Comparison of ENCODE assay signal across 31 cellular contexts in genomic region chr7:892648-893593, GRCh38. TPM values are rescaled to one million over a fixed set of nuclear protein-coding genes. Genes with fewer than 3 reads are reported as not detected.
DNase-seq lines count a peak whose midpoint lies in the region; ATAC-seq and FAIRE-seq lines count a peak whose summit lies in the region.
"Had no signal": no experiment of that assay in that cellular context is flagged by ENCODE, and none has a peak within 500 bp of the region (broad histone marks: within the 10 kb centered on the region; RNA-seq: fewer than 3 reads in every experiment).

No MANE protein-coding gene starts in this region.

- no peak overlapping the region for H3K4me3 ChIP-seq in right cardiac atrium (ENCODE audit: low read length)
- H3K4me3 ChIP-seq: coronary artery, GM23338, SJSA1, upper lobe of right lung had no signal

- peak overlapping the region; percentile 42 for H3K27ac Mint-ChIP-seq in central memory CD8-positive, alpha-beta T cell (ENCODE audit: low read depth)
- H3K27ac Mint-ChIP-seq in natural killer cell treated with Interleukin-12 subunit alpha and Interleukin-12 subunit beta and Interleukin-15 and Interleukin-18, amount 100 ng/mL, for 72 hours = no peak overlapping the region
- H3K27ac Mint-ChIP-seq in activated CD4-positive, alpha-beta T cell treated with anti-CD3 and anti-CD28 coated beads, Interleukin-2, amount 10 ng/mL, durations not matched to agents 24 days and 14 days = no peak overlapping the region
- H3K27ac Mint-ChIP-seq: activated naive CD8-positive, alpha-beta T cell; CD4-positive, CD25-positive, alpha-beta regulatory T cell; GM23338 had no signal

- H3K36me3 Mint-ChIP-seq in central memory CD8-positive, alpha-beta T cell (ENCODE audit: insufficient read depth) = peaks cover 49% of the 10 kb centered on the region
- H3K36me3 Mint-ChIP-seq in natural killer cell treated with Interleukin-12 subunit alpha and Interleukin-12 subunit beta and Interleukin-15 and Interleukin-18, amount 100 ng/mL, for 72 hours = peaks cover 19% of the 10 kb centered on the region
- peaks cover 47% of the 10 kb centered on the region for H3K36me3 Mint-ChIP-seq in activated CD4-positive, alpha-beta T cell treated with anti-CD3 and anti-CD28 coated beads, Interleukin-2, amount 10 ng/mL, durations not matched to agents 24 days and 14 days (ENCODE audit: low read depth)

- 98% methylated on average over 48 of the region's 48 CpGs for WGBS in right cardiac atrium

- intact Hi-C loops in right cardiac atrium (cut with DNase I) = no loop called here
- intact Hi-C loops in Right ventricle myocardium inferior (cut with DNase I) = no loop called here
- intact Hi-C loops in activated CD4-positive, alpha-beta T cell treated with anti-CD3 and anti-CD28 coated beads, Interleukin-2, amount 10 ng/mL, durations not matched to agents 24 days and 14 days (cut with micrococcal nuclease) = no loop called here

- H3K4me1 ChIP-seq in right cardiac atrium (ENCODE audit: control insufficient read depth, insufficient read depth, low read length) = no peaks in the 10 kb centered on the region
- H3K4me1 ChIP-seq: SJSA1 had no signal

- DNase-seq in right cardiac atrium (peak in 2 of 3 donors; percentile 38 to 42), Right ventricle myocardium inferior (ENCODE audit: missing footprints) (no peak), urothelium cell line (ENCODE audit: low spot score) (no peak)
- DNase-seq in central memory CD8-positive, alpha-beta T cell (ENCODE audit: low spot score in 2 of 2) = no peak
- peak; percentile 55 for DNase-seq in natural killer cell treated with Interleukin-12 subunit alpha and Interleukin-12 subunit beta and Interleukin-15 and Interleukin-18, amount 100 ng/mL, for 72 hours (ENCODE audit: low spot score)
- DNase-seq in activated CD4-positive, alpha-beta T cell treated with anti-CD3 and anti-CD28 coated beads, Interleukin-2, amount 10 ng/mL, durations not matched to agents 24 days and 14 days = no peak
- DNase-seq: activated CD4-positive, alpha-beta T cell treated with anti-CD3 and anti-CD28 coated beads for 48 hours; activated CD8-positive, alpha-beta memory T cell treated with anti-CD3 and anti-CD28 coated beads for 24 hours; CD4-positive, CD25-positive, alpha-beta regulatory T cell; DND-41; effector CD8-positive, alpha-beta T cell; GF-D8; KBM-7; mesenchymal stem cell; NCI-H1092 treated with DMSO at 0.1 percent for 48 hours; NCI-H1694 treated with DMSO at 0.1 percent for 48 hours; NCI-H446 treated with DMSO at 0.1 percent for 48 hours; NCI-H82; stimulated activated CD4-positive, alpha-beta T cell treated with anti-CD3 and anti-CD28 coated beads, Interleukin-15, amount 100 ng/mL, for 24 hours; stimulated activated CD4-positive, alpha-beta T cell treated with anti-CD3 and anti-CD28 coated beads, Interleukin-4, amount 100 ng/mL, for 4 hours; upper lobe of right lung; WERI-Rb-1 had no signal

- FAIRE-seq in urothelium cell line (lab: Jason Lieb, UNC) = peak; percentile 98
- FAIRE-seq: D721Med had no signal

- no peak overlapping the region for H3K27ac ChIP-seq in right cardiac atrium (ENCODE audit: low read length)
- H3K27ac ChIP-seq: coronary artery, epithelial cell of prostate, SJSA1, upper lobe of right lung, WERI-Rb-1 had no signal

- ATAC-seq in right cardiac atrium = no peak
- no peak for ATAC-seq in Right ventricle myocardium inferior
- no peak for ATAC-seq in central memory CD8-positive, alpha-beta T cell (replicated peaks; ENCODE audit: extremely low read depth, poor library complexity, severe bottlenecking)
- no peak for ATAC-seq in natural killer cell treated with Interleukin-12 subunit alpha and Interleukin-12 subunit beta and Interleukin-15 and Interleukin-18, amount 100 ng/mL, for 72 hours
- ATAC-seq in HG03135 (IDR thresholded peaks at IDR 0.05; ENCODE audit: unreplicated experiment) = no peak
- ATAC-seq in HG02870 (IDR thresholded peaks at IDR 0.05; ENCODE audit: unreplicated experiment) = no peak
- ATAC-seq: GM23338, left lobe of liver, upper lobe of right lung had no signal

- no peaks in the 10 kb centered on the region for H3K27me3 ChIP-seq in right cardiac atrium (ENCODE audit: control insufficient read depth, insufficient read depth)
- H3K27me3 ChIP-seq: SJSA1, upper lobe of right lung had no signal

- H3K4me1 Mint-ChIP-seq in central memory CD8-positive, alpha-beta T cell = peaks cover 15% of the 10 kb centered on the region
- peaks cover 9 to 13% of the 10 kb centered on the region in 2 donors for H3K4me1 Mint-ChIP-seq in natural killer cell treated with Interleukin-12 subunit alpha and Interleukin-12 subunit beta and Interleukin-15 and Interleukin-18, amount 100 ng/mL, for 72 hours (ENCODE audit: low read depth in 2 of 2)
- peaks cover 6% of the 10 kb centered on the region for H3K4me1 Mint-ChIP-seq in activated CD4-positive, alpha-beta T cell treated with anti-CD3 and anti-CD28 coated beads, Interleukin-2, amount 10 ng/mL, durations not matched to agents 24 days and 14 days
- H3K4me1 Mint-ChIP-seq: GM23338 had no signal

- no peaks in the 10 kb centered on the region for H3K9me3 ChIP-seq in right cardiac atrium (ENCODE audit: control insufficient read depth, low read length)
- H3K9me3 ChIP-seq: SJSA1, upper lobe of right lung had no signal

- H3K27me3 Mint-ChIP-seq in central memory CD8-positive, alpha-beta T cell = no peaks in the 10 kb centered on the region
- H3K27me3 Mint-ChIP-seq in natural killer cell treated with Interleukin-12 subunit alpha and Interleukin-12 subunit beta and Interleukin-15 and Interleukin-18, amount 100 ng/mL, for 72 hours = no peaks in the 10 kb centered on the region
- H3K27me3 Mint-ChIP-seq in activated CD4-positive, alpha-beta T cell treated with anti-CD3 and anti-CD28 coated beads, Interleukin-2, amount 10 ng/mL, durations not matched to agents 24 days and 14 days = no peaks in the 10 kb centered on the region
- H3K27me3 Mint-ChIP-seq: activated naive CD8-positive, alpha-beta T cell; CD4-positive, CD25-positive, alpha-beta regulatory T cell had no signal

- no peaks in the 10 kb centered on the region for H3K9me3 Mint-ChIP-seq in central memory CD8-positive, alpha-beta T cell
- no peaks in the 10 kb centered on the region for H3K9me3 Mint-ChIP-seq in natural killer cell treated with Interleukin-12 subunit alpha and Interleukin-12 subunit beta and Interleukin-15 and Interleukin-18, amount 100 ng/mL, for 72 hours
- H3K9me3 Mint-ChIP-seq in activated CD4-positive, alpha-beta T cell treated with anti-CD3 and anti-CD28 coated beads, Interleukin-2, amount 10 ng/mL, durations not matched to agents 24 days and 14 days = no peaks in the 10 kb centered on the region
- H3K9me3 Mint-ChIP-seq: CD4-positive, CD25-positive, alpha-beta regulatory T cell; GM23338 had no signal

- no peak overlapping the region for H3K4me3 Mint-ChIP-seq in central memory CD8-positive, alpha-beta T cell
- H3K4me3 Mint-ChIP-seq in natural killer cell treated with Interleukin-12 subunit alpha and Interleukin-12 subunit beta and Interleukin-15 and Interleukin-18, amount 100 ng/mL, for 72 hours = no peak overlapping the region
- no peak overlapping the region for H3K4me3 Mint-ChIP-seq in activated CD4-positive, alpha-beta T cell treated with anti-CD3 and anti-CD28 coated beads, Interleukin-2, amount 10 ng/mL, durations not matched to agents 24 days and 14 days
- H3K4me3 Mint-ChIP-seq: activated naive CD8-positive, alpha-beta T cell; CD4-positive, CD25-positive, alpha-beta regulatory T cell; GM23338 had no signal

RNA-seq across cellular contexts. Expression of gene GET4, which starts 16.6 kb away (rescaled TPM):
- total RNA-seq in right cardiac atrium (10 to 100 TPM; 20.1 to 23.6 (median 22.2) TPM), Right ventricle myocardium inferior (19.1 TPM)
- polyA plus RNA-seq in right cardiac atrium = 22.2 TPM
- 10 to 100 TPM; 42.8 to 44.5 TPM for total RNA-seq in natural killer cell treated with Interleukin-12 subunit alpha and Interleukin-12 subunit beta and Interleukin-15 and Interleukin-18, amount 100 ng/mL, for 72 hours
- 35.8 and 41.0 TPM in 2 replicates for total RNA-seq in activated CD4-positive, alpha-beta T cell treated with anti-CD3 and anti-CD28 coated beads, Interleukin-2, amount 10 ng/mL, durations not matched to agents 24 days and 14 days

Comparison
In these comparisons a context has a peak if more than half of its experiments do, and no peak if none do; other contexts are left out.
1. DNase-seq: peak in right cardiac atrium (2 of 3) and natural killer cell treated with Interleukin-12 subunit alpha and Interleukin-12 subunit beta and Interleukin-15 and Interleukin-18, amount 100 ng/mL, for 72 hours (single experiment); none in Right ventricle myocardium inferior (single experiment), central memory CD8-positive, alpha-beta T cell (0 of 2), urothelium cell line (single experiment) and activated CD4-positive, alpha-beta T cell treated with anti-CD3 and anti-CD28 coated beads, Interleukin-2, amount 10 ng/mL, durations not matched to agents 24 days and 14 days (single experiment).